Comparison of ENCODE assay signal across 19 cellular contexts in genomic region chr15:66939451-66940023, GRCh38.
DNase-seq lines count a peak whose midpoint lies in the region; ATAC-seq and TF ChIP-seq lines count a peak whose summit lies in the region.
"Had no signal": no experiment of that assay in that cellular context is flagged by ENCODE, and none has a peak within 500 bp of the region (broad histone marks: within the 10 kb centered on the region; RNA-seq: fewer than 3 reads in every experiment).

No MANE protein-coding gene starts in this region.

- H3K9ac ChIP-seq in BLaER1 treated with 17β-estradiol and CSF1 and Interleukin-3, amounts not matched to agents 10 nM and 100 nM, result no peak overlapping the region
- H3K9ac ChIP-seq in OCI-LY3 (ENCODE audit: low read length) (no peak overlapping the region), endodermal cell (ENCODE audit: extremely low read depth, low read length, poor library complexity, severe bottlenecking) (no peak overlapping the region)
- H3K9ac ChIP-seq: GM23248 had no signal

- POLR2A ChIA-PET in activated CD4-positive, alpha-beta memory T cell treated with anti-CD3 and anti-CD28 coated beads for 36 hours (lab: Charles Lee), result no interaction called here

- no peaks in the 10 kb centered on the region for H3K27me3 ChIP-seq in BLaER1 treated with 17β-estradiol and CSF1 and Interleukin-3, amounts not matched to agents 10 nM and 100 nM
- H3K27me3 ChIP-seq in OCI-LY3 (ENCODE audit: low read depth, low read length) (no peaks in the 10 kb centered on the region), endodermal cell (ENCODE audit: control insufficient read depth, insufficient read depth, low read length, poor library complexity, severe bottlenecking) (no peaks in the 10 kb centered on the region)
- H3K27me3 ChIP-seq: BE2C had no signal

- ATAC-seq in HG02938 (IDR thresholded peaks at IDR 0.05; ENCODE audit: unreplicated experiment), result no peak
- no peak for ATAC-seq in GM18858 (IDR thresholded peaks at IDR 0.05; ENCODE audit: unreplicated experiment)
- ATAC-seq: CD8-positive, alpha-beta T cell; HCT116 had no signal

- peaks cover 10 to 23% (median 20%) of the 10 kb centered on the region in 11 experiments; a peak in 21 of 22 replicates for H3K9me3 ChIP-seq in BLaER1 treated with 17β-estradiol and CSF1 and Interleukin-3, amounts not matched to agents 10 nM and 100 nM (replicated peaks in 1 of 11)
- H3K9me3 ChIP-seq in OCI-LY3 (ENCODE audit: insufficient read depth, low read length) (peaks cover under 1% of the 10 kb centered on the region; the same call in 1 of the 2 replicates), endodermal cell (ENCODE audit: control insufficient read depth, low read length) (peaks cover 27% of the 10 kb centered on the region)
- H3K9me3 ChIP-seq: BE2C had no signal

- H3K27ac ChIP-seq in BLaER1 treated with 17β-estradiol and CSF1 and Interleukin-3, amounts not matched to agents 10 nM and 100 nM, result no peak overlapping the region
- H3K27ac ChIP-seq in OCI-LY3 (ENCODE audit: low read length) (no peak overlapping the region), endodermal cell (ENCODE audit: low read depth, low read length) (no peak overlapping the region)
- H3K27ac ChIP-seq: GM23248 had no signal

- H3K27ac Mint-ChIP-seq in endodermal cell, result no peak overlapping the region
- H3K27ac Mint-ChIP-seq in activated CD4-positive, alpha-beta memory T cell treated with anti-CD3 and anti-CD28 coated beads for 36 hours, result no peak overlapping the region
- H3K27ac Mint-ChIP-seq: CD8-positive, alpha-beta T cell had no signal

- H3K4me3 ChIP-seq in BLaER1 treated with 17β-estradiol and CSF1 and Interleukin-3, amounts not matched to agents 10 nM and 100 nM, result no peak overlapping the region
- H3K4me3 ChIP-seq in OCI-LY3 (ENCODE audit: low read length) (no peak overlapping the region), endodermal cell (ENCODE audit: low read length) (no peak overlapping the region)
- H3K4me3 ChIP-seq: GM23248 had no signal

- peaks cover 8% of the 10 kb centered on the region for H3K27me3 Mint-ChIP-seq in endodermal cell (ENCODE audit: insufficient read depth)
- peaks cover 3% of the 10 kb centered on the region for H3K27me3 Mint-ChIP-seq in activated CD4-positive, alpha-beta memory T cell treated with anti-CD3 and anti-CD28 coated beads for 36 hours

- no peak overlapping the region for H2AFZ ChIP-seq in OCI-LY3 (ENCODE audit: low read depth, low read length)
- H2AFZ ChIP-seq: GM23248 had no signal

- H3K4me2 ChIP-seq in BLaER1 treated with 17β-estradiol and CSF1 and Interleukin-3, amounts not matched to agents 10 nM and 100 nM, result peak overlapping the region in 8 of 11 experiments; percentile 25 to 64 (median 50); a peak in 15 of 22 replicates
- peak overlapping the region; percentile 80 for H3K4me2 ChIP-seq in OCI-LY3 (ENCODE audit: low read length)

- DNase-seq in endodermal cell (peak; percentile 26), posterior vena cava (ENCODE audit: low spot score) (peak; percentile 75), HUDEP-2 (lab: John Stamatoyannopoulos, UW; ENCODE audit: unreplicated experiment in 76 of 76) (no peak)
- DNase-seq in activated CD4-positive, alpha-beta memory T cell treated with anti-CD3 and anti-CD28 coated beads for 36 hours, result no peak
- DNase-seq: BE2C; CD8-positive, alpha-beta T cell; Kasumi-1; NCI-H1694; NCI-H2081; NCI-H2171; NCI-H524 treated with DMSO at 0.1 percent for 48 hours; NCI-H82; RPMI8226 had no signal

- H4K20me1 ChIP-seq in BLaER1 treated with 17β-estradiol and CSF1 and Interleukin-3, amounts not matched to agents 10 nM and 100 nM, result no peaks in the 10 kb centered on the region; a peak in 1 of 22 replicates
- no peaks in the 10 kb centered on the region for H4K20me1 ChIP-seq in OCI-LY3 (ENCODE audit: insufficient read depth, low read length)

- H3K4me1 ChIP-seq in BLaER1 treated with 17β-estradiol and CSF1 and Interleukin-3, amounts not matched to agents 10 nM and 100 nM, result peaks cover 32 to 45% (median 39%) of the 10 kb centered on the region in 10 experiments
- H3K4me1 ChIP-seq in OCI-LY3 (ENCODE audit: low read length) (peaks cover 57% of the 10 kb centered on the region), endodermal cell (ENCODE audit: control insufficient read depth, insufficient read depth, low read length) (no peaks in the 10 kb centered on the region)
- H3K4me1 ChIP-seq: BE2C had no signal

- intact Hi-C loops in posterior vena cava (cut with DNase I), result no loop called here
- intact Hi-C loops in activated CD4-positive, alpha-beta memory T cell treated with anti-CD3 and anti-CD28 coated beads for 36 hours (cut with micrococcal nuclease), result no loop called here

- peaks cover 22% of the 10 kb centered on the region for H3K9me3 Mint-ChIP-seq in endodermal cell
- H3K9me3 Mint-ChIP-seq in activated CD4-positive, alpha-beta memory T cell treated with anti-CD3 and anti-CD28 coated beads for 36 hours, result peaks cover 9% of the 10 kb centered on the region
- H3K9me3 Mint-ChIP-seq: CD8-positive, alpha-beta T cell had no signal

- TF ChIP-seq CTCF in OCI-LY3 (IDR thresholded peaks at IDR 0.05; ENCODE audit: low read depth, low read length), result no peak
- TF ChIP-seq CTCF in endodermal cell (conservative IDR thresholded peaks at IDR 0.05), result no peak

- no peaks in the 10 kb centered on the region for H3K36me3 ChIP-seq in BLaER1 treated with 17β-estradiol and CSF1 and Interleukin-3, amounts not matched to agents 10 nM and 100 nM
- H3K36me3 ChIP-seq in OCI-LY3 (replicated peaks; ENCODE audit: low read depth, low read length) (peaks cover 3% of the 10 kb centered on the region), endodermal cell (ENCODE audit: control insufficient read depth, insufficient read depth, low read length) (no peaks in the 10 kb centered on the region)
- H3K36me3 ChIP-seq: BE2C had no signal

- CTCF ChIA-PET in activated CD4-positive, alpha-beta memory T cell treated with anti-CD3 and anti-CD28 coated beads for 36 hours (lab: Charles Lee), result interaction anchor here (1.1 to 1.2 kb wide), 2 partner anchors 36 to 494 kb away, joined by 3 read pairs; no protein-coding TSS in a partner anchor

- H3K36me3 Mint-ChIP-seq in endodermal cell (ENCODE audit: low read depth), result peaks cover 2% of the 10 kb centered on the region
- H3K36me3 Mint-ChIP-seq in activated CD4-positive, alpha-beta memory T cell treated with anti-CD3 and anti-CD28 coated beads for 36 hours, result no peaks in the 10 kb centered on the region
- H3K36me3 Mint-ChIP-seq: CD8-positive, alpha-beta T cell had no signal

- 86 to 93% methylated on average over 4 to 8 of the region's 8 CpGs for WGBS in endodermal cell (ENCODE audit: insufficient coverage in 1 of 2, insufficient read length in 1 of 2), 2 experiments

- H3K4me3 Mint-ChIP-seq in endodermal cell, result no peak overlapping the region
- H3K4me3 Mint-ChIP-seq in activated CD4-positive, alpha-beta memory T cell treated with anti-CD3 and anti-CD28 coated beads for 36 hours, result no peak overlapping the region
- H3K4me3 Mint-ChIP-seq: CD8-positive, alpha-beta T cell had no signal

- H3K4me1 Mint-ChIP-seq in endodermal cell, result peaks cover 11% of the 10 kb centered on the region
- H3K4me1 Mint-ChIP-seq in activated CD4-positive, alpha-beta memory T cell treated with anti-CD3 and anti-CD28 coated beads for 36 hours (ENCODE audit: low read depth), result peaks cover 13% of the 10 kb centered on the region

- no peaks in the 10 kb centered on the region for H3K79me2 ChIP-seq in OCI-LY3 (ENCODE audit: low read length)

Comparison
In these comparisons a context has a peak if more than half of its experiments do, and no peak if none do; other contexts are left out.
1. DNase-seq: peak in endodermal cell (single experiment) and posterior vena cava (single experiment); none in HUDEP-2 (0 of 76) and activated CD4-positive, alpha-beta memory T cell treated with anti-CD3 and anti-CD28 coated beads for 36 hours (single experiment).